8 cellular contexts compared by ENCODE assay signal in the genomic region with DNA sequence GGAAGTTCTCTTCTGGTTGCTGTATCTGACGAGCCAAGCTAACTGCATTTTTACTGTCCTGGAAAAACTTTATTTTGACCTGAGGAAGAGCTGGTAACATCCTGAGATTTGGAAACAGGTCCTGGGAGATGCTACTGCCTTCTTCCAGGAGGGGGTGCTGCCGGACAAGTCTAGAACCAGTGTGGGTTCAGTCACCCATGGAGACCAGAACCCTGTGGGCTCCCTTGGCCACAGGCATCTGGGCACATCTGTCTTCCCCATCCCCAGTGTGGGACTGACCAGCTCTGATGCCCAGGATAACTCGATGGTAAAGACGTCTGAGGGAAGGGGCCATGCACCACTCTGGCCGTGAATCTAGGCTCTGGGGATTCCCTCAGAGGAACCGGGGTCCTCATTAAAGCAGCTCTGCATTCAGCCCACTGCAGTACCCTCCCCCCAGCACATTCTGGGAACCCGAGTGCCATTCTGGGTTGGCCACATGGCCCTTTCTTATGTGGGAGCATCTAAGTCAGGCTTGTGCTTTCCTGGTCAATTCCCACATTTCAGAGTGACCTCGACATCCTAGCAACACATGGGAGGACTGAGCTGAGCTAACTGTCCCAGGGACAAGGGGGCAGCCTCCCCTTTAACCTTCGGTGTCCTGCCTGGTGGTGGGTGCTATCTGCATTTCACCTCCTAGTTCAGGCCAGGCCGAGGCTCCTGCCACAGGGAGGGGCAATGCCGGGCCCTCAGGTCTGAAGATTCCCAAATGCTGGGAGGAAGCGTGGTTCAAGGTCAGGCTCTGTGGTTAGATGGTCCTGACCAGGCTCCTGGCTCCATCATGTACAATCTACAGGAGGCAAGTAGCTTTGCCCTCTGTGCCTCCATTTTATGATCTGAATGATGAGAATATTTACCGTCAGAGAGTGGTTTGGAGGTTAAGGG. TPM values are rescaled to one million over a fixed set of nuclear protein-coding genes. Genes with fewer than 3 reads are reported as not detected.
DNase-seq lines count a peak whose midpoint lies in the region; ATAC-seq and TF ChIP-seq lines count a peak whose summit lies in the region.

No MANE protein-coding gene starts in this region.

- H3K27ac ChIP-seq in muscle layer of colon (ENCODE audit: low read depth, low read length) (peak overlapping the region; percentile 72), transverse colon (peak overlapping the region; percentile 73 to 84 (median 82))

- CTCF ChIA-PET in activated CD8-positive, alpha-beta T cell treated with anti-CD3 and anti-CD28 coated beads for 36 hours (lab: Charles Lee), result interaction anchor here (0.6 to 2.8 kb wide), 31 partner anchors 8 to 260 kb away, joined by 3 to 15 read pairs (median 4); partner anchors contain the start of genes ACD, ATP6V0D1, CARMIL2 and GFOD2

- no peak overlapping the region for H3K4me3 Mint-ChIP-seq in activated CD8-positive, alpha-beta T cell treated with anti-CD3 and anti-CD28 coated beads for 36 hours

- H3K27me3 Mint-ChIP-seq in activated CD8-positive, alpha-beta T cell treated with anti-CD3 and anti-CD28 coated beads for 36 hours, result no peaks in the 10 kb centered on the region

- ATAC-seq in activated CD8-positive, alpha-beta T cell treated with anti-CD3 and anti-CD28 coated beads for 36 hours, result no peak
- ATAC-seq in GM21381 (IDR thresholded peaks at IDR 0.05; ENCODE audit: unreplicated experiment), result no peak

- no peaks in the 10 kb centered on the region for H3K9me3 Mint-ChIP-seq in activated CD8-positive, alpha-beta T cell treated with anti-CD3 and anti-CD28 coated beads for 36 hours

- no peaks in the 10 kb centered on the region for H3K4me1 Mint-ChIP-seq in activated CD8-positive, alpha-beta T cell treated with anti-CD3 and anti-CD28 coated beads for 36 hours (ENCODE audit: low read depth)

- no peaks in the 10 kb centered on the region for H3K36me3 Mint-ChIP-seq in activated CD8-positive, alpha-beta T cell treated with anti-CD3 and anti-CD28 coated beads for 36 hours (ENCODE audit: low read depth)

- H3K4me1 ChIP-seq in muscle layer of colon (ENCODE audit: insufficient read depth, low read length) (peaks cover 27% of the 10 kb centered on the region), transverse colon (peaks cover 27 to 53% (median 40%) of the 10 kb centered on the region in 4 donors)

- no peaks in the 10 kb centered on the region for H3K27me3 ChIP-seq in muscle layer of colon (ENCODE audit: control insufficient read depth in 1 of 2, insufficient read depth in 2 of 2, low read length in 2 of 2)
- H3K27me3 ChIP-seq in transverse colon, result no peaks in the 10 kb centered on the region

- TF ChIP-seq POLR2A in erythroblast (IDR thresholded peaks at IDR 0.05; ENCODE audit: low read length), result no peak
- TF ChIP-seq POLR2A in transverse colon (IDR thresholded peaks at IDR 0.05), result no peak

- no peak overlapping the region for H3K9ac ChIP-seq in muscle layer of colon (ENCODE audit: low read length)

- POLR2A ChIA-PET in activated CD8-positive, alpha-beta T cell treated with anti-CD3 and anti-CD28 coated beads for 36 hours (lab: Charles Lee), result interaction anchor here (0.5 to 1.3 kb wide), 2 partner anchors 32 to 79 kb away, joined by 3 read pairs; no protein-coding TSS in a partner anchor

- in situ Hi-C loops in transverse colon (cut with MboI; ENCODE audit: low pct_ligation_motif_present in 1 of 4, low pct_unique_long_range_greater_than_20kb in 1 of 4, low sequenced_read_pairs in 3 of 4), result loop anchor here in 3 of 4 donors (10.0 to 25.0 kb wide), 2 partner anchors 111 to 142 kb away; partner anchors contain the start of gene CTCF (in 2 of the 3)

- TF ChIP-seq CTCF in activated CD8-positive, alpha-beta T cell treated with anti-CD3 and anti-CD28 coated beads for 36 hours (IDR thresholded peaks at IDR 0.05), result peak; percentile 69
- peak; percentile 64 to 84 (median 74) for TF ChIP-seq CTCF in transverse colon (IDR thresholded peaks at IDR 0.05)

- H3K36me3 ChIP-seq in muscle layer of colon (ENCODE audit: insufficient read depth, low read length), result no peaks in the 10 kb centered on the region
- no peaks in the 10 kb centered on the region for H3K36me3 ChIP-seq in transverse colon

- DNase-seq in activated T-cell treated with anti-CD3 and anti-CD28 coated beads for 48 hours (ENCODE audit: low read depth), result peak; percentile 34
- no peak for DNase-seq in activated T-cell treated with anti-CD3 and anti-CD28 coated beads for 4 hours
- peak; percentile 63 for DNase-seq in NCI-H2227 (lab: John Stamatoyannopoulos, UW; ENCODE audit: unreplicated experiment)
- peak; percentile 71 for DNase-seq in activated CD8-positive, alpha-beta T cell treated with anti-CD3 and anti-CD28 coated beads for 36 hours
- DNase-seq in erythroblast (lab: John Stamatoyannopoulos, UW), result peak; percentile 69 to 85
- peak; percentile 79 for DNase-seq in transverse colon

- no peak overlapping the region for H3K27ac Mint-ChIP-seq in activated CD8-positive, alpha-beta T cell treated with anti-CD3 and anti-CD28 coated beads for 36 hours

- intact Hi-C loops in activated CD8-positive, alpha-beta T cell treated with anti-CD3 and anti-CD28 coated beads for 36 hours (cut with micrococcal nuclease), result no loop called here
- intact Hi-C loops in transverse colon (cut with DNase I; ENCODE audit: low total_unique reads), result no loop called here

- no peak for TF ChIP-seq EP300 in transverse colon (IDR thresholded peaks at IDR 0.05; ENCODE audit: low read depth)

- WGBS in transverse colon (ENCODE audit: low coverage in 1 of 2), 2 donors, result 44% methylated on average over 13 of the region's 13 CpGs; no CpG with 5 or more reads in 1 of the 2 donors

- no peaks in the 10 kb centered on the region for H3K9me3 ChIP-seq in muscle layer of colon (ENCODE audit: low read length)
- H3K9me3 ChIP-seq in transverse colon, result no peaks in the 10 kb centered on the region

- no peak overlapping the region for H3K4me3 ChIP-seq in muscle layer of colon (ENCODE audit: low read depth in 1 of 2, low read length in 2 of 2)
- no peak overlapping the region for H3K4me3 ChIP-seq in transverse colon

RNA-seq across cellular contexts. Expression of gene C16orf86, which starts 6.4 kb away (rescaled TPM):
- total RNA-seq in activated CD8-positive, alpha-beta T cell treated with anti-CD3 and anti-CD28 coated beads for 36 hours, result 1 to 10 TPM; 2.8 to 4.7 TPM
- 1 to 10 TPM in 3 of 4 donors, under 1 TPM in 1; 0.60 to 7.1 (median 4.4) TPM for total RNA-seq in transverse colon

RNA-seq across cellular contexts. Expression of gene ENKD1, which starts 6.5 kb away (rescaled TPM):
- 1 to 10 TPM; 8.4 to 8.9 TPM for total RNA-seq in activated CD8-positive, alpha-beta T cell treated with anti-CD3 and anti-CD28 coated beads for 36 hours
- total RNA-seq in transverse colon, result 10 to 100 TPM; 12.5 to 20.9 (median 15.3) TPM

RNA-seq across cellular contexts. Expression of gene PARD6A, which starts 12.2 kb away (rescaled TPM):
- total RNA-seq in activated CD8-positive, alpha-beta T cell treated with anti-CD3 and anti-CD28 coated beads for 36 hours, result 1 to 10 TPM; 6.3 to 7.2 TPM
- total RNA-seq in transverse colon, result 10 to 100 TPM in 2 of 4 donors, 1 to 10 TPM in 2; 6.3 to 36.7 (median 9.4) TPM

RNA-seq across cellular contexts. Expression of gene ACD, which starts 12.9 kb away (rescaled TPM):
- total RNA-seq in activated CD8-positive, alpha-beta T cell treated with anti-CD3 and anti-CD28 coated beads for 36 hours, result 10 to 100 TPM; 50.8 to 53.7 TPM
- 10 to 100 TPM in 3 of 4 donors, 1 to 10 TPM in 1; 2.0 to 76.3 (median 15.7) TPM for total RNA-seq in transverse colon

RNA-seq across cellular contexts. Expression of gene CARMIL2, which starts 28.1 kb away (rescaled TPM):
- 100 to 1,000 TPM; 151 to 155 TPM for total RNA-seq in activated CD8-positive, alpha-beta T cell treated with anti-CD3 and anti-CD28 coated beads for 36 hours
- total RNA-seq in transverse colon, result 1 to 10 TPM in 2 of 4 donors, under 1 TPM in 1, not detected in 1; 0.96 to 9.0 (median 7.6) TPM
